Comparison of ENCODE assay signal across 12 cellular contexts in the genomic region with DNA sequence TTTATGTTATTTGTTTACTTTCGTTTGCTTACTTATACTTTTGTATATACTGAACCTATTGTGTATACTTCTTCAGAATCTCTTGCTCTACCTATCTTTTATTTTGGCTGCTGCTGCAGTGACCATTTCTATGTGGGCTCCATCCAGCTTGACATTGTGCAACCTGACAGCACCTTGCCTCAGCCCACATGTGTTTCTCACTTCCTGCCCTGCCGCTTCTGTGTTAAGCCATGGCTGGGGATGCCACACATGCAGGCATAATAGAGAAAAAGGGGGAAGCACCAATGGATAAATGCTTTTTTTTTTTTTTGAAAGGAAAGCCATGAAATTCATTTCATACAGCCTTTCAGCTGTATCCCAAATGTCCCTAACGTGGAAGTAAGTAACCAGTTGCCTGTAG.
DNase-seq lines count a peak whose midpoint lies in the region; ATAC-seq and TF ChIP-seq lines count a peak whose summit lies in the region.
"Had no signal": no experiment of that assay in that cellular context is flagged by ENCODE, and none has a peak within 500 bp of the region (broad histone marks: within the 10 kb centered on the region; RNA-seq: fewer than 3 reads in every experiment).

No MANE protein-coding gene starts in this region.

- H3K4me3 ChIP-seq in GM12865 (ENCODE audit: low read depth, low read length) (no peak overlapping the region), Peyer's patch (no peak overlapping the region)

- TF ChIP-seq CTCF in GM12865 (IDR thresholded peaks at IDR 0.05; ENCODE audit: insufficient read depth, low read depth, low read length, missing control alignments), result no peak
- TF ChIP-seq CTCF in Peyer's patch (IDR thresholded peaks at IDR 0.05), result no peak

- H3K9me3 ChIP-seq in Peyer's patch, result no peaks in the 10 kb centered on the region

- no peaks in the 10 kb centered on the region for H3K4me1 ChIP-seq in Peyer's patch

- peak; percentile 60 for DNase-seq in GM12865 (ENCODE audit: low read depth)
- peak; percentile 20 for DNase-seq in HT1080 (ENCODE audit: low read depth)
- DNase-seq in Peyer's patch, result no peak
- no peak for DNase-seq in hippocampal formation (lab: John Stamatoyannopoulos, UW)
- no peak for DNase-seq in GM19240 (ENCODE audit: insufficient read length, low spot score)
- no peak for DNase-seq in EL
- DNase-seq: activated T-cell treated with anti-CD3 and anti-CD28 coated beads, Interleukin-2, amount 50 U/mL, for 48 hours; GOT3; NCI-H510A had no signal

- peak; percentile 97 for ATAC-seq in GM19351 (IDR thresholded peaks at IDR 0.05; ENCODE audit: unreplicated experiment)
- ATAC-seq in HG02763 (IDR thresholded peaks at IDR 0.05; ENCODE audit: unreplicated experiment), result peak; percentile 80

- no peak overlapping the region for H3K27ac ChIP-seq in Peyer's patch
- H3K27ac ChIP-seq: KMS-11 had no signal

- TF ChIP-seq POLR2A in Peyer's patch (IDR thresholded peaks at IDR 0.05), result no peak

- no peaks in the 10 kb centered on the region for H3K36me3 ChIP-seq in Peyer's patch

- H3K27me3 ChIP-seq in Peyer's patch, result no peaks in the 10 kb centered on the region

Comparison
In these comparisons a context has a peak if more than half of its experiments do, and no peak if none do; other contexts are left out.
1. DNase-seq: peak in GM12865 (single experiment) and HT1080 (single experiment); none in Peyer's patch (0 of 3), hippocampal formation (0 of 2), GM19240 (single experiment) and EL (single experiment).